In the genomic region with DNA sequence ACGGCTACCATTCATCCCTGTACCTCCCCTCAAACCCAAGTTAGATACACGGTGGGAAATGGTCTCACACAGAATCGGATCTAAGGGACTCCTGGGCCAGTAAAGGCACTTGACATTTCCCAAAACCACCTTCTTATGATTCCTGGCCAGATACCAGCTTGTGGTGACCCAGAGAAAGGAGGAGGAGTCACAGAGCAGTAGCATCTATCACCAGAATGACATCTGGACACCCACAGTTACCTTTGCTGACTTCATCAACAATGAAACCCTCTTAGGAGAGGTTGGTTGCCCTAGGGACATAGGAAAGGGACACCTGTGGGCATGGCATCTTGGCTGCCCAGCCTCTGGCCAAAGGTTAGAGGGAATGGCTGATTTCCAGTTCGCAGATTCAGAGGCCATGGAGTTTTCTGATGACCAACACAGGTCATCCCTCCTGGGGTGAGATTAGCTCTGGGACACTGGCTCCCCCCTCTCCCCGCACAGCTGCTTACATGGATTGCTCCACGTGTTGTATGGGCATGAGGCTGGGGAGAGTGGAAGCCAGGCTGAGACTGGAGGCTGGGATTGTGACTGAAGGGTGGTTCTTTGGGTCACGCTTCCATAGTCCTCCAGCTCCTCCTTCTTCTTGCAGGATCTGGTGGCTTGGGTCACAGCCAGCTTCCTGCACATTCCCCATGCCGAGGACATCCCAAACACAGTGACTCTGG, we compare ENCODE assay signal across 25 cellular contexts. TPM values are rescaled to one million over a fixed set of nuclear protein-coding genes. Genes with fewer than 3 reads are reported as not detected.
DNase-seq lines count a peak whose midpoint lies in the region; ATAC-seq, FAIRE-seq and TF ChIP-seq lines count a peak whose summit lies in the region.
"Had no signal": no experiment of that assay in that cellular context is flagged by ENCODE, and none has a peak within 500 bp of the region (broad histone marks: within the 10 kb centered on the region; RNA-seq: fewer than 3 reads in every experiment).

No MANE protein-coding gene starts in this region.

- H4K20me1 ChIP-seq in endothelial cell of umbilical vein (replicated peaks; ENCODE audit: control insufficient read depth, extremely low read depth, insufficient read depth, low read length): no peaks in the 10 kb centered on the region

- H3K36me3 ChIP-seq in endothelial cell of umbilical vein (ENCODE audit: control insufficient read depth in 2 of 2, extremely low read depth in 1 of 2, insufficient read depth in 2 of 2, low read length in 2 of 2) (peaks cover under 1 to 14% of the 10 kb centered on the region in 2 experiments), A673 (ENCODE audit: insufficient read depth, low read length, poor library complexity, severe bottlenecking) (peaks cover 3% of the 10 kb centered on the region)

- H2AFZ ChIP-seq in endothelial cell of umbilical vein (ENCODE audit: low read depth, low read length): no peak overlapping the region

- H3K27me3 ChIP-seq in endothelial cell of umbilical vein (ENCODE audit: control insufficient read depth in 2 of 2, insufficient read depth in 2 of 2, low read length in 2 of 2) (peaks cover 0 to 3% of the 10 kb centered on the region in 2 experiments), A673 (replicated peaks; ENCODE audit: insufficient read depth, low read depth, low read length, poor library complexity) (no peaks in the 10 kb centered on the region)
- H3K27me3 ChIP-seq: ascending aorta, pancreas, upper lobe of left lung had no signal

- no peaks in the 10 kb centered on the region for H3K79me2 ChIP-seq in endothelial cell of umbilical vein (ENCODE audit: control insufficient read depth, insufficient read depth, low read length)

- no peak for FAIRE-seq in endothelial cell of umbilical vein (lab: Jason Lieb, UNC)
- FAIRE-seq: A549 had no signal

- no peaks in the 10 kb centered on the region for H3K9me3 ChIP-seq in endothelial cell of umbilical vein (replicated peaks; ENCODE audit: control insufficient read depth, insufficient read depth, low read length)
- no peaks in the 10 kb centered on the region for H3K9me3 ChIP-seq in A673 (ENCODE audit: low read depth, low read length, poor library complexity, severe bottlenecking)
- H3K9me3 ChIP-seq: A549, ascending aorta, left ventricle myocardium inferior, pancreas, SK-N-SH, upper lobe of left lung had no signal

- peak overlapping the region; percentile 81 for H3K27ac Mint-ChIP-seq in neural crest cell (ENCODE audit: unreplicated experiment)
- H3K27ac Mint-ChIP-seq in activated CD8-positive, alpha-beta memory T cell treated with anti-CD3 and anti-CD28 coated beads, Interleukin-2, amount 10 ng/mL, durations not matched to agents 7 days and 5 days: no peak overlapping the region
- H3K27ac Mint-ChIP-seq: activated CD4-positive, alpha-beta T cell treated with anti-CD3 and anti-CD28 coated beads for 36 hours had no signal

- H3K4me1 Mint-ChIP-seq in neural crest cell: no peaks in the 10 kb centered on the region
- H3K4me1 Mint-ChIP-seq in activated CD8-positive, alpha-beta memory T cell treated with anti-CD3 and anti-CD28 coated beads, Interleukin-2, amount 10 ng/mL, durations not matched to agents 7 days and 5 days: peaks cover 14% of the 10 kb centered on the region

- H3K9me1 ChIP-seq in endothelial cell of umbilical vein (replicated peaks; ENCODE audit: control insufficient read depth, extremely low read depth, insufficient read depth, low read length): no peaks in the 10 kb centered on the region

- no peak for DNase-seq in Right ventricle myocardium superior
- no peak for DNase-seq in Right ventricle myocardium inferior (ENCODE audit: missing footprints)
- no peak for DNase-seq in endothelial cell of umbilical vein (ENCODE audit: low read depth, low spot score)
- DNase-seq in neural crest cell (ENCODE audit: low read depth, low spot score): no peak
- DNase-seq in A673 (ENCODE audit: low spot score): no peak
- DNase-seq in activated CD8-positive, alpha-beta memory T cell treated with anti-CD3 and anti-CD28 coated beads, Interleukin-2, amount 10 ng/mL, durations not matched to agents 7 days and 5 days: no peak
- no peak for DNase-seq in NCI-H2227 treated with DMSO at 0.1 percent for 48 hours (lab: John Stamatoyannopoulos, UW)
- no peak for DNase-seq in GF-D8 (lab: John Stamatoyannopoulos, UW)
- DNase-seq: activated CD4-positive, alpha-beta T cell treated with anti-CD3 and anti-CD28 coated beads for 36 hours; activated CD8-positive, alpha-beta memory T cell treated with anti-CD3 and anti-CD28 coated beads, Interleukin-2, amount 50 U/mL, for 4 hours; activated naive CD4-positive, alpha-beta T cell treated with Interleukin-2 at 50 U/mL for 16 hours; CD4-positive, alpha-beta memory T cell; EL; IMR-90; left ventricle myocardium inferior; NCI-H1048; NCI-H2107; NCI-H526 treated with DMSO at 0.1 percent for 48 hours; SK-N-SH; upper lobe of left lung had no signal

- no peaks in the 10 kb centered on the region for H3K36me3 Mint-ChIP-seq in neural crest cell (ENCODE audit: low read depth)
- peaks cover 4% of the 10 kb centered on the region for H3K36me3 Mint-ChIP-seq in activated CD8-positive, alpha-beta memory T cell treated with anti-CD3 and anti-CD28 coated beads, Interleukin-2, amount 10 ng/mL, durations not matched to agents 7 days and 5 days

- CTCF ChIA-PET in endothelial cell of umbilical vein (lab: Charles Lee): interaction anchor here (8.9 kb wide), 1 partner anchor 79 kb away, joined by 132 read pairs; no protein-coding TSS in a partner anchor
- CTCF ChIA-PET in A673 (lab: Charles Lee): no interaction called here
- CTCF ChIA-PET in activated CD8-positive, alpha-beta memory T cell treated with anti-CD3 and anti-CD28 coated beads, Interleukin-2, amount 10 ng/mL, durations not matched to agents 7 days and 5 days (lab: Charles Lee): no interaction called here

- H3K9me3 Mint-ChIP-seq in neural crest cell: no peaks in the 10 kb centered on the region
- no peaks in the 10 kb centered on the region for H3K9me3 Mint-ChIP-seq in activated CD8-positive, alpha-beta memory T cell treated with anti-CD3 and anti-CD28 coated beads, Interleukin-2, amount 10 ng/mL, durations not matched to agents 7 days and 5 days (ENCODE audit: low read depth)
- H3K9me3 Mint-ChIP-seq: CD4-positive, alpha-beta memory T cell had no signal

- H3K4me1 ChIP-seq in endothelial cell of umbilical vein (ENCODE audit: control insufficient read depth, extremely low read depth, insufficient read depth, low read length) (no peaks in the 10 kb centered on the region), A673 (ENCODE audit: insufficient read depth, low read length, poor library complexity, severe bottlenecking) (no peaks in the 10 kb centered on the region)
- H3K4me1 ChIP-seq: A549, pancreas had no signal

- no peak overlapping the region for H3K27ac ChIP-seq in endothelial cell of umbilical vein (ENCODE audit: insufficient read depth, low read depth, low read length)
- no peak overlapping the region for H3K27ac ChIP-seq in A673 (ENCODE audit: low read depth, low read length, poor library complexity, severe bottlenecking)
- H3K27ac ChIP-seq: A549, left ventricle myocardium inferior, pancreas had no signal

- POLR2A ChIA-PET in endothelial cell of umbilical vein (lab: Charles Lee) (no interaction called here), A673 (lab: Charles Lee; ENCODE audit: low non-redundant PET) (no interaction called here)

- ATAC-seq in Right ventricle myocardium superior (ENCODE audit: poor library complexity): peak; percentile 25
- ATAC-seq in Right ventricle myocardium inferior: no peak
- no peak for ATAC-seq in activated CD8-positive, alpha-beta memory T cell treated with anti-CD3 and anti-CD28 coated beads, Interleukin-2, amount 10 ng/mL, durations not matched to agents 7 days and 5 days
- ATAC-seq: A549; activated CD4-positive, alpha-beta T cell treated with anti-CD3 and anti-CD28 coated beads for 36 hours; pancreas had no signal

- intact Hi-C loops in Right ventricle myocardium superior (cut with DNase I): no loop called here
- intact Hi-C loops in Right ventricle myocardium inferior (cut with DNase I): no loop called here
- intact Hi-C loops in endothelial cell of umbilical vein (cut with micrococcal nuclease): no loop called here
- intact Hi-C loops in A673 (cut with micrococcal nuclease; ENCODE audit: unreplicated experiment): no loop called here

- H3K4me3 ChIP-seq in endothelial cell of umbilical vein (replicated peaks in 1 of 3; ENCODE audit: insufficient read depth in 1 of 3, low read depth in 1 of 3, low read length in 3 of 3): no peak overlapping the region
- H3K4me3 ChIP-seq in A673 (ENCODE audit: low read depth, low read length, poor library complexity, severe bottlenecking): no peak overlapping the region
- H3K4me3 ChIP-seq: A549, left ventricle myocardium inferior, pancreas had no signal

- no peak overlapping the region for H3K4me2 ChIP-seq in endothelial cell of umbilical vein (ENCODE audit: insufficient read depth, low read length)
- H3K4me2 ChIP-seq: A549, SK-N-SH had no signal

- no peaks in the 10 kb centered on the region for H3K27me3 Mint-ChIP-seq in neural crest cell (ENCODE audit: low read depth)
- H3K27me3 Mint-ChIP-seq in activated CD8-positive, alpha-beta memory T cell treated with anti-CD3 and anti-CD28 coated beads, Interleukin-2, amount 10 ng/mL, durations not matched to agents 7 days and 5 days: no peaks in the 10 kb centered on the region
- H3K27me3 Mint-ChIP-seq: activated CD4-positive, alpha-beta T cell treated with anti-CD3 and anti-CD28 coated beads for 36 hours had no signal

- TSS peak; percentile 2 for BruUV-seq in endothelial cell of umbilical vein (replicated peaks; lab: Mats Ljungman, UMichigan)
- BruUV-seq in A673 (replicated peaks; lab: Mats Ljungman, UMichigan): no TSS peak

- H3K9ac ChIP-seq in endothelial cell of umbilical vein (replicated peaks; ENCODE audit: extremely low read depth, insufficient read depth, low read length): no peak overlapping the region
- H3K9ac ChIP-seq: SK-N-SH had no signal

- no peak for TF ChIP-seq POLR2A in endothelial cell of umbilical vein (IDR thresholded peaks at IDR 0.05; ENCODE audit: low read depth, low read length)

- dilution Hi-C loops in endothelial cell of umbilical vein (cut with MboI; ENCODE audit: extremely low pct_ligation_motif_present, low sequenced_read_pairs): no loop called here

- TF ChIP-seq CTCF in endothelial cell of umbilical vein (IDR thresholded peaks at IDR 0.05; ENCODE audit: extremely low read depth in 1 of 2, insufficient read depth in 1 of 2, low read depth in 1 of 2, low read length in 2 of 2) (no peak), neural crest cell (conservative IDR thresholded peaks at IDR 0.05) (no peak), A673 (conservative IDR thresholded peaks at IDR 0.05; ENCODE audit: low read depth, low read length) (no peak)

- no peak overlapping the region for H3K4me3 Mint-ChIP-seq in neural crest cell
- no peak overlapping the region for H3K4me3 Mint-ChIP-seq in activated CD8-positive, alpha-beta memory T cell treated with anti-CD3 and anti-CD28 coated beads, Interleukin-2, amount 10 ng/mL, durations not matched to agents 7 days and 5 days
- H3K4me3 Mint-ChIP-seq: activated CD4-positive, alpha-beta T cell treated with anti-CD3 and anti-CD28 coated beads for 36 hours; CD4-positive, alpha-beta memory T cell had no signal

RNA-seq across cellular contexts. Expression of a gene that starts 1.4 kb away (rescaled TPM):
- 8.3 TPM for total RNA-seq in Right ventricle myocardium superior
- total RNA-seq in Right ventricle myocardium inferior: 15.1 TPM
- 0.27 and 0.44 TPM in 2 replicates for total RNA-seq in endothelial cell of umbilical vein
- 0.11 and 0.19 TPM in 2 replicates for polyA plus RNA-seq in endothelial cell of umbilical vein
- polyA plus RNA-seq in endothelial cell of umbilical vein (2011; cell fraction: cytosol; rRNA removed): 0.06 and 0.11 TPM in 2 replicates
- 1.3 and 1.6 TPM in 2 replicates for polyA plus RNA-seq in endothelial cell of umbilical vein (2011; cell fraction: nucleus; rRNA removed)
- polyA plus RNA-seq in endothelial cell of umbilical vein (2012): 0.16 and 0.20 TPM in 2 replicates
- 0.11 and 0.32 TPM in 2 replicates for polyA minus RNA-seq in endothelial cell of umbilical vein
- polyA minus RNA-seq in endothelial cell of umbilical vein (2011; cell fraction: cytosol; rRNA and poly(A)+ RNA removed): not detected
- polyA minus RNA-seq in endothelial cell of umbilical vein (2011; cell fraction: nucleus; rRNA and poly(A)+ RNA removed): 0.38 and 0.43 TPM in 2 replicates
- total RNA-seq in neural crest cell: 0.91 and 1.1 TPM in 2 replicates
- total RNA-seq in A673 (2021): 0.62 and 0.70 TPM in 2 replicates
- 1 to 10 TPM; 1.1 to 1.5 TPM for total RNA-seq in activated CD8-positive, alpha-beta memory T cell treated with anti-CD3 and anti-CD28 coated beads, Interleukin-2, amount 10 ng/mL, durations not matched to agents 7 days and 5 days
- total RNA-seq: IMR-90 had no signal
- polyA plus RNA-seq: CD4-positive, alpha-beta memory T cell had no signal

RNA-seq across cellular contexts. Expression of a gene that starts 5.2 kb away (rescaled TPM):
- 0.32 TPM for total RNA-seq in Right ventricle myocardium superior
- 0.43 TPM for total RNA-seq in Right ventricle myocardium inferior
- total RNA-seq in endothelial cell of umbilical vein: 1.6 and 1.9 TPM in 2 replicates
- 0.62 and 0.65 TPM in 2 replicates for polyA plus RNA-seq in endothelial cell of umbilical vein
- polyA plus RNA-seq in endothelial cell of umbilical vein (2011; cell fraction: cytosol; rRNA removed): 0.28 and 0.34 TPM in 2 replicates
- 2.7 and 3.2 TPM in 2 replicates for polyA plus RNA-seq in endothelial cell of umbilical vein (2011; cell fraction: nucleus; rRNA removed)
- 0.53 and 0.63 TPM in 2 replicates for polyA plus RNA-seq in endothelial cell of umbilical vein (2012)
- 1.3 and 2.4 TPM in 2 replicates for polyA minus RNA-seq in endothelial cell of umbilical vein
- 0.51 TPM for polyA minus RNA-seq in endothelial cell of umbilical vein (2011; cell fraction: cytosol; rRNA and poly(A)+ RNA removed)
- polyA minus RNA-seq in endothelial cell of umbilical vein (2011; cell fraction: nucleus; rRNA and poly(A)+ RNA removed): 3.8 and 4.3 TPM in 2 replicates
- total RNA-seq in neural crest cell: 3.0 and 3.2 TPM in 2 replicates
- 1.2 and 1.4 TPM in 2 replicates for total RNA-seq in A673 (2021)
- 1 to 10 TPM; 1.8 to 2.4 TPM for total RNA-seq in activated CD8-positive, alpha-beta memory T cell treated with anti-CD3 and anti-CD28 coated beads, Interleukin-2, amount 10 ng/mL, durations not matched to agents 7 days and 5 days
- total RNA-seq: ascending aorta had no signal

RNA-seq across cellular contexts. Expression of a gene that starts 16.4 kb away (rescaled TPM):
- total RNA-seq in Right ventricle myocardium superior: 74.7 TPM
- 69.0 TPM for total RNA-seq in Right ventricle myocardium inferior
- total RNA-seq in endothelial cell of umbilical vein: 126 and 133 TPM in 2 replicates
- polyA plus RNA-seq in endothelial cell of umbilical vein: 94.7 and 98.4 TPM in 2 replicates
- 97.2 and 101 TPM in 2 replicates for polyA plus RNA-seq in endothelial cell of umbilical vein (2011; cell fraction: cytosol; rRNA removed)
- polyA plus RNA-seq in endothelial cell of umbilical vein (2011; cell fraction: nucleus; rRNA removed): 60.6 and 69.5 TPM in 2 replicates
- 132 and 187 TPM in 2 replicates for polyA plus RNA-seq in endothelial cell of umbilical vein (2012)
- polyA minus RNA-seq in endothelial cell of umbilical vein: 65.4 and 67.3 TPM in 2 replicates
- 66.8 TPM for polyA minus RNA-seq in endothelial cell of umbilical vein (2011; cell fraction: cytosol; rRNA and poly(A)+ RNA removed)
- polyA minus RNA-seq in endothelial cell of umbilical vein (2011; cell fraction: nucleus; rRNA and poly(A)+ RNA removed): 31.5 and 41.9 TPM in 2 replicates
- total RNA-seq in neural crest cell: 172 and 175 TPM in 2 replicates
- total RNA-seq in A673 (2021): 93.7 and 120 TPM in 2 replicates
- total RNA-seq in activated CD8-positive, alpha-beta memory T cell treated with anti-CD3 and anti-CD28 coated beads, Interleukin-2, amount 10 ng/mL, durations not matched to agents 7 days and 5 days: 100 to 1,000 TPM; 123 to 166 TPM

RNA-seq across cellular contexts. Expression of a gene that starts 25.5 kb away (rescaled TPM):
- total RNA-seq in Right ventricle myocardium superior: 78.0 TPM
- 74.3 TPM for total RNA-seq in Right ventricle myocardium inferior
- total RNA-seq in endothelial cell of umbilical vein: 92.3 and 93.5 TPM in 2 replicates
- polyA plus RNA-seq in endothelial cell of umbilical vein: 51.4 and 63.1 TPM in 2 replicates
- polyA plus RNA-seq in endothelial cell of umbilical vein (2011; cell fraction: cytosol; rRNA removed): 70.7 and 88.7 TPM in 2 replicates
- polyA plus RNA-seq in endothelial cell of umbilical vein (2011; cell fraction: nucleus; rRNA removed): 92.4 and 94.5 TPM in 2 replicates
- polyA plus RNA-seq in endothelial cell of umbilical vein (2012): 87.4 and 98.2 TPM in 2 replicates
- polyA minus RNA-seq in endothelial cell of umbilical vein: 88.9 and 98.4 TPM in 2 replicates
- polyA minus RNA-seq in endothelial cell of umbilical vein (2011; cell fraction: cytosol; rRNA and poly(A)+ RNA removed): 28.8 TPM
- polyA minus RNA-seq in endothelial cell of umbilical vein (2011; cell fraction: nucleus; rRNA and poly(A)+ RNA removed): 41.5 and 62.8 TPM in 2 replicates
- total RNA-seq in neural crest cell: 48.7 and 49.5 TPM in 2 replicates
- 34.2 and 36.0 TPM in 2 replicates for total RNA-seq in A673 (2021)
- 10 to 100 TPM; 94.7 to 99.8 TPM for total RNA-seq in activated CD8-positive, alpha-beta memory T cell treated with anti-CD3 and anti-CD28 coated beads, Interleukin-2, amount 10 ng/mL, durations not matched to agents 7 days and 5 days

RNA-seq across cellular contexts. Expression of a gene that starts 50.9 kb away (rescaled TPM):
- not detected for total RNA-seq in Right ventricle myocardium superior
- 0.30 TPM for total RNA-seq in Right ventricle myocardium inferior
- total RNA-seq in endothelial cell of umbilical vein: not detected in 2 replicates
- polyA plus RNA-seq in endothelial cell of umbilical vein: not detected in 2 replicates
- not detected in 2 replicates for polyA plus RNA-seq in endothelial cell of umbilical vein (2011; cell fraction: cytosol; rRNA removed)
- not detected in 2 replicates for polyA plus RNA-seq in endothelial cell of umbilical vein (2011; cell fraction: nucleus; rRNA removed)
- polyA plus RNA-seq in endothelial cell of umbilical vein (2012): 0.49 and 0.92 TPM in 2 replicates
- polyA minus RNA-seq in endothelial cell of umbilical vein: not detected in 2 replicates
- polyA minus RNA-seq in endothelial cell of umbilical vein (2011; cell fraction: cytosol; rRNA and poly(A)+ RNA removed): not detected
- not detected in 2 replicates for polyA minus RNA-seq in endothelial cell of umbilical vein (2011; cell fraction: nucleus; rRNA and poly(A)+ RNA removed)
- not detected in 2 replicates for total RNA-seq in neural crest cell
- total RNA-seq in A673 (2021): not detected in 2 replicates
- not detected for total RNA-seq in activated CD8-positive, alpha-beta memory T cell treated with anti-CD3 and anti-CD28 coated beads, Interleukin-2, amount 10 ng/mL, durations not matched to agents 7 days and 5 days
- total RNA-seq: activated CD4-positive, alpha-beta T cell treated with anti-CD3 and anti-CD28 coated beads for 36 hours; ascending aorta; CD4-positive, alpha-beta memory T cell; chondrocyte; IMR-90; left ventricle myocardium inferior; myocyte had no signal
- polyA plus RNA-seq: IMR-90, SK-N-SH had no signal
